Comparison of ENCODE assay signal across 9 cellular contexts in genomic region chr19:7927605-7928333, GRCh38. TPM values are rescaled to one million over a fixed set of nuclear protein-coding genes. Genes with fewer than 3 reads are reported as not detected.
A peak's percentile ranks its signal among the peaks of the same experiment; 100 is the strongest.
DNase-seq lines count a peak whose midpoint lies in the region; ATAC-seq and TF ChIP-seq lines count a peak whose summit lies in the region.
"Had no signal": no experiment of that assay in that cellular context is flagged by ENCODE, and none has a peak within 500 bp of the region (broad histone marks: within the 10 kb centered on the region; RNA-seq: fewer than 3 reads in every experiment).

No MANE protein-coding gene starts in this region.

- WGBS in right cardiac atrium = 79% methylated on average over 23 of the region's 23 CpGs

- intact Hi-C loops in right cardiac atrium (cut with DNase I) = no loop called here

- H3K36me3 ChIP-seq in adipocyte (ENCODE audit: control insufficient read depth, insufficient read depth, low read length, severe bottlenecking) = peaks cover 32% of the 10 kb centered on the region
- peaks cover 25 to 28% (median 25%) of the 10 kb centered on the region in 3 donors for H3K36me3 ChIP-seq in skeletal muscle tissue (ENCODE audit: control insufficient read depth in 3 of 3, insufficient read depth in 3 of 3, low read length in 3 of 3)

- DNase-seq in adipocyte (ENCODE audit: low read depth) = no peak
- peak; percentile 42 to 73 (median 71) for DNase-seq in right cardiac atrium
- no peak for DNase-seq in NCI-H1436 treated with DMSO at 0.1 percent for 48 hours (lab: John Stamatoyannopoulos, UW)
- DNase-seq in NOMO-1 treated with dmso at 0.1 percent for 144 hours (lab: John Stamatoyannopoulos, UW; ENCODE audit: unreplicated experiment) = no peak
- DNase-seq in CD1c-positive myeloid dendritic cell (ENCODE audit: extremely low spot score) = no peak

- H3K9ac ChIP-seq in adipocyte (ENCODE audit: low read length) (peak overlapping the region; percentile 85), skeletal muscle tissue (ENCODE audit: low read depth in 1 of 3, low read length in 3 of 3) (peak overlapping the region in 1 of 3 donors; percentile 54)
- H3K9ac ChIP-seq: parathyroid adenoma had no signal

- no peaks in the 10 kb centered on the region for H3K9me3 ChIP-seq in adipocyte (ENCODE audit: control insufficient read depth, low read length)
- H3K9me3 ChIP-seq in right cardiac atrium (ENCODE audit: control insufficient read depth, low read length) = no peaks in the 10 kb centered on the region
- H3K9me3 ChIP-seq in skeletal muscle tissue (ENCODE audit: control insufficient read depth in 3 of 3, low read length in 3 of 3) = no peaks in the 10 kb centered on the region

- H3K27ac ChIP-seq in right cardiac atrium (ENCODE audit: low read length) (peak overlapping the region; percentile 41), skeletal muscle tissue (ENCODE audit: low read depth, low read length) (peak overlapping the region; percentile 74)
- H3K27ac ChIP-seq: parathyroid adenoma had no signal

- ATAC-seq in right cardiac atrium (peak; percentile 2 to 6), GM19467 (IDR thresholded peaks at IDR 0.05; ENCODE audit: unreplicated experiment) (no peak)

- TF ChIP-seq POLR2A in GM19099 (IDR thresholded peaks at IDR 0.05; ENCODE audit: extremely low read depth, insufficient read length, low read depth) = peak; percentile 23

- H3K4me1 ChIP-seq in adipocyte (ENCODE audit: control insufficient read depth, insufficient read depth, low read length) (peaks cover 26% of the 10 kb centered on the region), right cardiac atrium (ENCODE audit: control insufficient read depth, insufficient read depth, low read length) (peaks cover 2% of the 10 kb centered on the region), skeletal muscle tissue (ENCODE audit: control insufficient read depth in 3 of 3, insufficient read depth in 3 of 3, low read length in 3 of 3) (peaks cover 19 to 27% (median 25%) of the 10 kb centered on the region in 3 donors)

- H3K4me3 ChIP-seq in adipocyte (ENCODE audit: low read length) = peak overlapping the region; percentile 66
- H3K4me3 ChIP-seq in right cardiac atrium (ENCODE audit: low read length) = no peak overlapping the region
- H3K4me3 ChIP-seq in skeletal muscle tissue (ENCODE audit: low read length in 3 of 3) = no peak overlapping the region

- H3K27me3 ChIP-seq in adipocyte (replicated peaks; ENCODE audit: control insufficient read depth, insufficient read depth, low read length) (no peaks in the 10 kb centered on the region), right cardiac atrium (ENCODE audit: control insufficient read depth, insufficient read depth) (no peaks in the 10 kb centered on the region), skeletal muscle tissue (ENCODE audit: control insufficient read depth in 3 of 3, insufficient read depth in 3 of 3, low read length in 3 of 3) (no peaks in the 10 kb centered on the region)

RNA-seq across cellular contexts. Expression of gene CTXN1, which starts 1.8 kb away (rescaled TPM):
- total RNA-seq in right cardiac atrium = under 1 TPM in 2 of 4 donors, not detected in 2; 0.24 to 0.34 TPM
- polyA plus RNA-seq in right cardiac atrium = 0.16 TPM
- total RNA-seq in skeletal muscle tissue = 0.52 TPM

RNA-seq across cellular contexts. Expression of gene SNAPC2, which starts 7.6 kb away (rescaled TPM):
- 10 to 100 TPM in 3 of 4 donors, 1 to 10 TPM in 1; 9.6 to 14.4 (median 11.0) TPM for total RNA-seq in right cardiac atrium
- polyA plus RNA-seq in right cardiac atrium = 12.2 TPM
- 6.3 TPM for total RNA-seq in skeletal muscle tissue

RNA-seq across cellular contexts. Expression of gene TGFBR3L, which starts 13.1 kb away (rescaled TPM):
- total RNA-seq in right cardiac atrium (10 to 100 TPM in 3 of 4 donors, 1 to 10 TPM in 1; 8.0 to 17.6 (median 14.5) TPM), skeletal muscle tissue (1.6 TPM)
- 2.4 TPM for polyA plus RNA-seq in right cardiac atrium

RNA-seq across cellular contexts. Expression of gene TIMM44, which starts 15.7 kb away (rescaled TPM):
- total RNA-seq in right cardiac atrium (10 to 100 TPM; 51.1 to 88.9 (median 64.0) TPM), skeletal muscle tissue (36.0 TPM)
- 64.6 TPM for polyA plus RNA-seq in right cardiac atrium

RNA-seq across cellular contexts. Expression of gene MAP2K7, which starts 24.1 kb away (rescaled TPM):
- 10 to 100 TPM; 23.2 to 32.6 (median 28.5) TPM for total RNA-seq in right cardiac atrium
- polyA plus RNA-seq in right cardiac atrium = 26.9 TPM
- total RNA-seq in skeletal muscle tissue = 9.4 TPM

Comparison
In these comparisons a context has a peak if more than half of its experiments do, and no peak if none do; other contexts are left out.
1. DNase-seq: peak in right cardiac atrium (3 of 3); none in adipocyte (single experiment), NCI-H1436 treated with DMSO at 0.1 percent for 48 hours (single experiment), NOMO-1 treated with dmso at 0.1 percent for 144 hours (single experiment) and CD1c-positive myeloid dendritic cell (single experiment).